Comparison of ENCODE assay signal across 13 cellular contexts in the genomic region with DNA sequence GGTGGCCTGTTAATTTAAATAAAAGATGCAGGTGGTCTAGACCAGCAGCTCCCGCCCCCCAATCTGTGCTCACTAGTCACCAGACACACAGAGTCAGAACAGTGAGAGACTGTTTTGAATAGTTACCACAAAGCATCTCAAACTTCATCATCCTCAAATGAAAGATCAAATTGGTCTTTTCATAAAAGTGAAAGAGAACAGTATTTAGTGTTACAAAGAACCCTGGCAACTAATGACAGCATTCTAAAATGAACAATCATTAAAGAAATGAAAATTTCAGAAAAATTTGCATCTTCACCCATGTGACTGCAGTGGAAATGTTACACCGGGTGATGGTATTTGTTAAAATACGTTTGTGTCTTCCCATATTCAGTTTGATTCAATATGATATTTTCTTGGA.
A peak's percentile ranks its signal among the peaks of the same experiment; 100 is the strongest.
DNase-seq lines count a peak whose midpoint lies in the region; ATAC-seq and FAIRE-seq lines count a peak whose summit lies in the region.
"Had no signal": no experiment of that assay in that cellular context is flagged by ENCODE, and none has a peak within 500 bp of the region (broad histone marks: within the 10 kb centered on the region; RNA-seq: fewer than 3 reads in every experiment).

No MANE protein-coding gene starts in this region.

- no peak overlapping the region for H3K4me3 Mint-ChIP-seq in activated CD8-positive, alpha-beta memory T cell treated with anti-CD3 and anti-CD28 coated beads, Interleukin-2, amount 10 ng/mL, durations not matched to agents 7 days and 5 days
- no peak overlapping the region for H3K4me3 Mint-ChIP-seq in naive B cell
- H3K4me3 Mint-ChIP-seq in CD4-positive, alpha-beta memory T cell, result no peak overlapping the region
- H3K4me3 Mint-ChIP-seq: natural killer cell had no signal

- no peaks in the 10 kb centered on the region for H3K4me1 ChIP-seq in small intestine (ENCODE audit: control insufficient read depth in 2 of 2, insufficient read depth in 1 of 2, low read depth in 1 of 2, low read length in 1 of 2)
- no peaks in the 10 kb centered on the region for H3K4me1 ChIP-seq in CD4-positive, alpha-beta memory T cell (ENCODE audit: insufficient read depth, low read length)

- no peak overlapping the region for H3K27ac Mint-ChIP-seq in activated CD8-positive, alpha-beta memory T cell treated with anti-CD3 and anti-CD28 coated beads, Interleukin-2, amount 10 ng/mL, durations not matched to agents 7 days and 5 days
- H3K27ac Mint-ChIP-seq in naive B cell, result peak overlapping the region in 3 of 6 donors; percentile 50 to 82 (median 63)
- no peak overlapping the region for H3K27ac Mint-ChIP-seq in CD4-positive, alpha-beta memory T cell
- H3K27ac Mint-ChIP-seq: natural killer cell had no signal

- FAIRE-seq in small intestine (lab: Jason Lieb, UNC), result no peak

- CTCF ChIA-PET in activated CD8-positive, alpha-beta memory T cell treated with anti-CD3 and anti-CD28 coated beads, Interleukin-2, amount 10 ng/mL, durations not matched to agents 7 days and 5 days (lab: Charles Lee), result interaction anchor here (0.8 to 1.2 kb wide), 2 partner anchors 10 to 14 kb away, joined by 3 read pairs; no protein-coding TSS in a partner anchor
- CTCF ChIA-PET in CD4-positive, alpha-beta memory T cell (lab: Charles Lee; ENCODE audit: partially characterized antibody), result no interaction called here

- H3K27me3 Mint-ChIP-seq in activated CD8-positive, alpha-beta memory T cell treated with anti-CD3 and anti-CD28 coated beads, Interleukin-2, amount 10 ng/mL, durations not matched to agents 7 days and 5 days, result peaks cover 9% of the 10 kb centered on the region
- no peaks in the 10 kb centered on the region for H3K27me3 Mint-ChIP-seq in naive B cell
- peaks cover 2 to 3% of the 10 kb centered on the region in 2 donors for H3K27me3 Mint-ChIP-seq in CD4-positive, alpha-beta memory T cell

- H3K27me3 ChIP-seq in small intestine (ENCODE audit: control insufficient read depth in 2 of 2, insufficient read depth in 2 of 2, low read length in 2 of 2), result no peaks in the 10 kb centered on the region
- no peaks in the 10 kb centered on the region for H3K27me3 ChIP-seq in CD4-positive, alpha-beta memory T cell (ENCODE audit: insufficient read depth, low read length)
- H3K27me3 ChIP-seq: brain microvascular endothelial cell had no signal

- no peaks in the 10 kb centered on the region for H3K36me3 ChIP-seq in small intestine (ENCODE audit: control insufficient read depth in 2 of 2, insufficient read depth in 2 of 2, low read length in 2 of 2)
- H3K36me3 ChIP-seq in CD4-positive, alpha-beta memory T cell (ENCODE audit: insufficient read depth, low read length), result no peaks in the 10 kb centered on the region
- H3K36me3 ChIP-seq: brain microvascular endothelial cell had no signal

- H3K36me3 Mint-ChIP-seq in activated CD8-positive, alpha-beta memory T cell treated with anti-CD3 and anti-CD28 coated beads, Interleukin-2, amount 10 ng/mL, durations not matched to agents 7 days and 5 days, result no peaks in the 10 kb centered on the region
- no peaks in the 10 kb centered on the region for H3K36me3 Mint-ChIP-seq in naive B cell
- no peaks in the 10 kb centered on the region for H3K36me3 Mint-ChIP-seq in CD4-positive, alpha-beta memory T cell
- H3K36me3 Mint-ChIP-seq: natural killer cell had no signal

- H3K9me3 Mint-ChIP-seq in activated CD8-positive, alpha-beta memory T cell treated with anti-CD3 and anti-CD28 coated beads, Interleukin-2, amount 10 ng/mL, durations not matched to agents 7 days and 5 days (ENCODE audit: low read depth), result no peaks in the 10 kb centered on the region
- H3K9me3 Mint-ChIP-seq in naive B cell, result no peaks in the 10 kb centered on the region
- H3K9me3 Mint-ChIP-seq in CD4-positive, alpha-beta memory T cell, result peaks cover 0 to under 1% (median 0%) of the 10 kb centered on the region in 8 donors
- H3K9me3 Mint-ChIP-seq: natural killer cell had no signal

- no peaks in the 10 kb centered on the region for H3K9me3 ChIP-seq in small intestine (ENCODE audit: control insufficient read depth, low read depth)
- H3K9me3 ChIP-seq in CD4-positive, alpha-beta memory T cell (ENCODE audit: control insufficient read depth in 1 of 2, low read length in 2 of 2), result no peaks in the 10 kb centered on the region

- DNase-seq in activated CD8-positive, alpha-beta memory T cell treated with anti-CD3 and anti-CD28 coated beads, Interleukin-2, amount 10 ng/mL, durations not matched to agents 7 days and 5 days, result no peak
- no peak for DNase-seq in activated CD8-positive, alpha-beta memory T cell treated with anti-CD3 and anti-CD28 coated beads for 24 hours
- no peak for DNase-seq in naive B cell
- no peak for DNase-seq in COLO829 (ENCODE audit: low spot score)
- DNase-seq in small intestine, result no peak
- DNase-seq in CD4-positive, alpha-beta memory T cell, result no peak
- DNase-seq: brain microvascular endothelial cell; natural killer cell; NCI-H1417; NK-92 treated with Interleukin-12 subunit alpha and Interleukin-12 subunit beta, amount 100 ng/mL, for 24 hours; T-helper 1 cell had no signal

- peaks cover 16% of the 10 kb centered on the region for H3K4me1 Mint-ChIP-seq in activated CD8-positive, alpha-beta memory T cell treated with anti-CD3 and anti-CD28 coated beads, Interleukin-2, amount 10 ng/mL, durations not matched to agents 7 days and 5 days
- H3K4me1 Mint-ChIP-seq in naive B cell, result peaks cover 2 to 18% (median 3%) of the 10 kb centered on the region in 3 donors
- peaks cover 0 to 2% (median under 1%) of the 10 kb centered on the region in 4 donors for H3K4me1 Mint-ChIP-seq in CD4-positive, alpha-beta memory T cell

- H3K4me3 ChIP-seq in small intestine (ENCODE audit: low read depth in 1 of 2, low read length in 2 of 2), result no peak overlapping the region
- H3K4me3 ChIP-seq in CD4-positive, alpha-beta memory T cell (ENCODE audit: low read length in 2 of 2), result no peak overlapping the region

- H3K27ac ChIP-seq in small intestine (ENCODE audit: low read depth in 1 of 2, low read length in 1 of 2), result no peak overlapping the region
- H3K27ac ChIP-seq in CD4-positive, alpha-beta memory T cell (ENCODE audit: low read depth, low read length), result no peak overlapping the region
- H3K27ac ChIP-seq: brain microvascular endothelial cell had no signal

- peak; percentile 30 for ATAC-seq in activated CD8-positive, alpha-beta memory T cell treated with anti-CD3 and anti-CD28 coated beads, Interleukin-2, amount 10 ng/mL, durations not matched to agents 7 days and 5 days
- ATAC-seq in GM21723 (IDR thresholded peaks at IDR 0.05; ENCODE audit: unreplicated experiment), result peak; percentile 51
- peak; percentile 66 for ATAC-seq in HG03175 (IDR thresholded peaks at IDR 0.05; ENCODE audit: unreplicated experiment)
- peak; percentile 7 to 60 for ATAC-seq in naive B cell (ENCODE audit: low read depth in 2 of 2)
- ATAC-seq: natural killer cell had no signal

- WGBS in small intestine, 3 donors, result 67 to 85% (median 69%) methylated on average over 3 of the region's 3 CpGs

- intact Hi-C loops in CD4-positive, alpha-beta memory T cell (cut with micrococcal nuclease), result no loop called here

- POLR2A ChIA-PET in CD4-positive, alpha-beta memory T cell (lab: Charles Lee; ENCODE audit: partially characterized antibody), result no interaction called here
